8 cellular contexts compared by ENCODE assay signal in the genomic region with DNA sequence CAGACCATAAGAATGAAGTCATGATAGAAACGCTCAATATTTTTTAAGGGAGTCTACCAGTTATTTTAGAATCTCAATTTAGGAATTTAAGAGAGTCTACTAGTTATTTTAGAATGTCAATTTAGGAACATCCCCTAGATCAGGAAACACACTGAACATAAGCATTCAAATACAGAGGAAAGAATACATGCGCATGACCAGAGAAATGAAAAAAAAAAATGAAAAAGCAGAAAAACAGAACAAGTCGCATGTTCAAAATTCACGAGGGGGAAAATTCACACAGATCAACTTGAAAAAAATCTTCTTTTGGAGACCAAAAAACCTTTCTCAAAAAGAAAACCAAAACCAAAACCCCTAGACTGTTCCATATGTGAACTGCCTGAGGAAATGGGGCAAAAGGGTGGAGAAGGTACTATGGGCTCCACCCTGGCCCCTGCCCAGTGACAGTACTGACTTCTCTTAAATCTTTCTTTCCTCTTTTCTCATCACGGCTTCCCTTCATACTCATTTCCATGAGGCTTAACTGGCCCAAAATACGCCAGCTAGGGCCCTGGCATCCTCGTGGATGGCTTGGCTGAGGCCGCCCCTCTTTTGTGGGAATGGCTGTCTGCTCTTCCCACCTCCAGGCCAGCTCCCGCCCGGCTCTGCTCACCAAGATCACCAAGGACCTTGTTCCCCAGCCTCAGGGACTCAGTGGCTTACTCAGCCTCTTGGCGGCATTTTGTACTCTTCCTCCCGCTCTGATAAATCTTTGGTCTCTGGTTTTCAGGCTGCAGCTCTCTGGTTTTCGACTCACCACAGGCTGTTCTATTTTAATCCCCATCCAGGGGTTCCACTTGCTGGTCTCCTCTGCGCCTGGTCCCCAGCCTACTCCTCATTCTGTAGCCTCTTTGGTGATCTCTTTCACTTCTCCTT. TPM values are rescaled to one million over a fixed set of nuclear protein-coding genes. Genes with fewer than 3 reads are reported as not detected.
DNase-seq lines count a peak whose midpoint lies in the region; ATAC-seq and TF ChIP-seq lines count a peak whose summit lies in the region.

No MANE protein-coding gene starts in this region.

- peak overlapping the region; percentile 88 for H3K4me3 Mint-ChIP-seq in T-helper 2 cell treated with Interferon-gamma antibody and Interleukin-4, amounts not matched to agents 5 μg/mL and 100 μg/mL, for 36 hours
- peak overlapping the region; percentile 81 to 93 (median 88) for H3K4me3 Mint-ChIP-seq in immature natural killer cell

- TF ChIP-seq CTCF in SK-N-SH (IDR thresholded peaks at IDR 0.05) = no peak
- TF ChIP-seq CTCF in uterus (IDR thresholded peaks at IDR 0.05) = no peak

- WGBS in SK-N-SH (ENCODE audit: low lambda C conversion rate) = 96% methylated on average over 14 of the region's 14 CpGs
- 85% methylated on average over 14 of the region's 14 CpGs for WGBS in urinary bladder

- POLR2A ChIA-PET in SK-N-SH (lab: Yijun Ruan, JAX) = no interaction called here

- H3K9me3 ChIP-seq in SK-N-SH (no peaks in the 10 kb centered on the region), uterus (no peaks in the 10 kb centered on the region)

- peak overlapping the region; percentile 96 for H3K27ac Mint-ChIP-seq in T-helper 2 cell treated with Interferon-gamma antibody and Interleukin-4, amounts not matched to agents 5 μg/mL and 100 μg/mL, for 36 hours
- H3K27ac Mint-ChIP-seq in immature natural killer cell = peak overlapping the region; percentile 93 to 100 (median 98)

- no peak for TF ChIP-seq EP300 in SK-N-SH (IDR thresholded peaks at IDR 0.05; ENCODE audit: borderline replicate concordance in 1 of 2, low read depth in 1 of 2, low read length in 1 of 2)

- intact Hi-C loops in uterus (cut with DNase I; ENCODE audit: low total_unique reads) = no loop called here

- H3K27ac ChIP-seq in SK-N-SH (ENCODE audit: low read depth in 2 of 2, low read length in 1 of 2) = no peak overlapping the region
- H3K27ac ChIP-seq in urinary bladder (ENCODE audit: low read depth) = peak overlapping the region; percentile 39
- no peak overlapping the region for H3K27ac ChIP-seq in uterus

- peaks cover 0 to 3% of the 10 kb centered on the region in 2 experiments; a peak in 1 of 4 replicates for H3K4me1 ChIP-seq in SK-N-SH (ENCODE audit: control insufficient read depth in 1 of 2, insufficient read depth in 2 of 2, low read depth in 1 of 2, low read length in 1 of 2)
- no peaks in the 10 kb centered on the region for H3K4me1 ChIP-seq in urinary bladder (ENCODE audit: insufficient read depth)
- H3K4me1 ChIP-seq in uterus = peaks cover 0 to 3% of the 10 kb centered on the region in 2 donors

- H3K79me2 ChIP-seq in SK-N-SH (ENCODE audit: insufficient read depth) = peaks cover 82% of the 10 kb centered on the region

- peaks cover 26% of the 10 kb centered on the region for H3K36me3 Mint-ChIP-seq in T-helper 2 cell treated with Interferon-gamma antibody and Interleukin-4, amounts not matched to agents 5 μg/mL and 100 μg/mL, for 36 hours (ENCODE audit: low read depth)
- peaks cover 0 to 6% (median 4%) of the 10 kb centered on the region in 3 donors for H3K36me3 Mint-ChIP-seq in immature natural killer cell

- no peak overlapping the region for H3K4me2 ChIP-seq in SK-N-SH

- no peaks in the 10 kb centered on the region for H3K27me3 ChIP-seq in SK-N-SH (ENCODE audit: insufficient read depth)
- H3K27me3 ChIP-seq in uterus = no peaks in the 10 kb centered on the region

- H3K36me3 ChIP-seq in SK-N-SH (replicated peaks in 1 of 2; ENCODE audit: control insufficient read depth in 1 of 2, insufficient read depth in 2 of 2, low read length in 1 of 2) = no peaks in the 10 kb centered on the region
- H3K36me3 ChIP-seq in urinary bladder (ENCODE audit: insufficient read depth) = no peaks in the 10 kb centered on the region
- H3K36me3 ChIP-seq in uterus = no peaks in the 10 kb centered on the region

- peaks cover 63% of the 10 kb centered on the region for H3K4me1 Mint-ChIP-seq in T-helper 2 cell treated with Interferon-gamma antibody and Interleukin-4, amounts not matched to agents 5 μg/mL and 100 μg/mL, for 36 hours (ENCODE audit: low read depth)
- peaks cover 73 to 81% of the 10 kb centered on the region in 2 donors for H3K4me1 Mint-ChIP-seq in immature natural killer cell

- TF ChIP-seq POLR2A in uterus (IDR thresholded peaks at IDR 0.05) = no peak

- CTCF ChIA-PET in SK-N-SH (lab: Yijun Ruan, JAX) = no interaction called here

- H3K9me2 ChIP-seq in SK-N-SH = no peaks in the 10 kb centered on the region

- DNase-seq in SK-N-SH (no peak), immature natural killer cell (peak; percentile 59 to 63 (median 60)), uterus (no peak), H4 (ENCODE audit: low spot score) (no peak)
- DNase-seq in T-helper 2 cell treated with Interferon-gamma antibody and Interleukin-4, amounts not matched to agents 5 μg/mL and 100 μg/mL, for 36 hours (ENCODE audit: low spot score) = no peak

- H3F3A ChIP-seq in SK-N-SH (replicated peaks; ENCODE audit: insufficient read depth) = peaks cover 18% of the 10 kb centered on the region

- H3K27me3 Mint-ChIP-seq in T-helper 2 cell treated with Interferon-gamma antibody and Interleukin-4, amounts not matched to agents 5 μg/mL and 100 μg/mL, for 36 hours (ENCODE audit: low read depth) = no peaks in the 10 kb centered on the region
- H3K27me3 Mint-ChIP-seq in immature natural killer cell (ENCODE audit: low read depth in 3 of 3) = peaks cover 2 to 5% (median 5%) of the 10 kb centered on the region in 3 donors

- ATAC-seq in SK-N-SH treated with all-trans-retinoic acid at 6 μM for 48 hours (peak; percentile 21; the same call in 2 of the 3 replicates), HG02884 (IDR thresholded peaks at IDR 0.05; ENCODE audit: unreplicated experiment) (peak; percentile 46)

- no peaks in the 10 kb centered on the region for H4K20me1 ChIP-seq in SK-N-SH (ENCODE audit: insufficient read depth)

- no peaks in the 10 kb centered on the region for H3K9me3 Mint-ChIP-seq in T-helper 2 cell treated with Interferon-gamma antibody and Interleukin-4, amounts not matched to agents 5 μg/mL and 100 μg/mL, for 36 hours
- H3K9me3 Mint-ChIP-seq in immature natural killer cell = no peaks in the 10 kb centered on the region

- no peak overlapping the region for H3K9ac ChIP-seq in SK-N-SH

- no peak overlapping the region for H3K4me3 ChIP-seq in SK-N-SH (ENCODE audit: low read depth in 2 of 2, low read length in 1 of 2)
- no peak overlapping the region for H3K4me3 ChIP-seq in urinary bladder (ENCODE audit: low read depth, low read length)
- H3K4me3 ChIP-seq in uterus = no peak overlapping the region

- H2AFZ ChIP-seq in SK-N-SH (ENCODE audit: low read depth) = no peak overlapping the region

- no peak for TF ChIP-seq RAD21 in SK-N-SH (IDR thresholded peaks at IDR 0.05; ENCODE audit: low read length)

TF ChIP-seq in SK-N-SH treated with all-trans-retinoic acid at 6 μM for 48 hours, 23 proteins besides CTCF, POLR2A, EP300 and RAD21 (continues in another document):
- no peak for TF ChIP-seq ZFP30 (CRISPR knock-in tag; IDR thresholded peaks at IDR 0.05)
- no peak for TF ChIP-seq ZNF8 (CRISPR knock-in tag; IDR thresholded peaks at IDR 0.05)
- no peak for TF ChIP-seq ARNTL (CRISPR knock-in tag; IDR thresholded peaks at IDR 0.05; ENCODE audit: borderline replicate concordance, low read depth)
- no peak for TF ChIP-seq TCF4 (CRISPR knock-in tag; IDR thresholded peaks at IDR 0.05; ENCODE audit: borderline replicate concordance)
- TF ChIP-seq CSDC2 (CRISPR knock-in tag; IDR thresholded peaks at IDR 0.05) = no peak
- no peak for TF ChIP-seq ISL1 (CRISPR knock-in tag; IDR thresholded peaks at IDR 0.05)
- no peak for TF ChIP-seq TOX (CRISPR knock-in tag; IDR thresholded peaks at IDR 0.05; ENCODE audit: borderline replicate concordance)
- TF ChIP-seq ZNF70 (CRISPR knock-in tag; IDR thresholded peaks at IDR 0.05) = no peak
- TF ChIP-seq OSR1 (CRISPR knock-in tag; IDR thresholded peaks at IDR 0.05) = no peak

TF ChIP-seq in SK-N-SH, 30 proteins besides CTCF, POLR2A, EP300 and RAD21:
- TF ChIP-seq MEF2A (IDR thresholded peaks at IDR 0.05; ENCODE audit: borderline replicate concordance, low read depth) (no peak), SIN3A (IDR thresholded peaks at IDR 0.05; ENCODE audit: borderline replicate concordance, low read depth, low read length) (no peak), GATA2 (CRISPR knock-in tag; IDR thresholded peaks at IDR 0.05) (no peak), FOSL2 (IDR thresholded peaks at IDR 0.05; ENCODE audit: borderline replicate concordance, low read depth) (no peak), GABPA (IDR thresholded peaks at IDR 0.05; ENCODE audit: low read depth) (no peak), FOXJ3 (CRISPR knock-in tag; IDR thresholded peaks at IDR 0.05) (no peak), TCF12 (IDR thresholded peaks at IDR 0.05) (no peak), SMC3 (IDR thresholded peaks at IDR 0.05; ENCODE audit: low read depth, low read length) (no peak), POLR2AphosphoS5 (IDR thresholded peaks at IDR 0.05; ENCODE audit: low read depth, low read length) (no peak)
- TF ChIP-seq, protein P1, sequence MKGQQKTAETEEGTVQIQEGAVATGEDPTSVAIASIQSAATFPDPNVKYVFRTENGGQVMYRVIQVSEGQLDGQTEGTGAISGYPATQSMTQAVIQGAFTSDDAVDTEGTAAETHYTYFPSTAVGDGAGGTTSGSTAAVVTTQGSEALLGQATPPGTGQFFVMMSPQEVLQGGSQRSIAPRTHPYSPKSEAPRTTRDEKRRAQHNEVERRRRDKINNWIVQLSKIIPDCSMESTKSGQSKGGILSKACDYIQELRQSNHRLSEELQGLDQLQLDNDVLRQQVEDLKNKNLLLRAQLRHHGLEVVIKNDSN (IDR thresholded peaks at IDR 0.05; ENCODE audit: borderline replicate concordance, low read depth) = no peak
- TF ChIP-seq, protein P2, sequence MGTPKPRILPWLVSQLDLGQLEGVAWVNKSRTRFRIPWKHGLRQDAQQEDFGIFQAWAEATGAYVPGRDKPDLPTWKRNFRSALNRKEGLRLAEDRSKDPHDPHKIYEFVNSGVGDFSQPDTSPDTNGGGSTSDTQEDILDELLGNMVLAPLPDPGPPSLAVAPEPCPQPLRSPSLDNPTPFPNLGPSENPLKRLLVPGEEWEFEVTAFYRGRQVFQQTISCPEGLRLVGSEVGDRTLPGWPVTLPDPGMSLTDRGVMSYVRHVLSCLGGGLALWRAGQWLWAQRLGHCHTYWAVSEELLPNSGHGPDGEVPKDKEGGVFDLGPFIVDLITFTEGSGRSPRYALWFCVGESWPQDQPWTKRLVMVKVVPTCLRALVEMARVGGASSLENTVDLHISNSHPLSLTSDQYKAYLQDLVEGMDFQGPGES (IDR thresholded peaks at IDR 0.05; ENCODE audit: low read depth, low read length) = no peak
TF ChIP-seq in SK-N-SH: peak in this region for 0.

RNA-seq across cellular contexts. Expression of a gene that starts 11.2 kb away (rescaled TPM):
- polyA plus RNA-seq in SK-N-SH (2012; rRNA removed) (6.7 and 7.8 TPM in 2 replicates), immature natural killer cell (10 to 100 TPM; 11.5 to 27.5 (median 24.1) TPM), urinary bladder (10.3 TPM)
- polyA plus RNA-seq in SK-N-SH (2012; cell fraction: cytosol; rRNA removed) = 6.2 and 7.0 TPM in 2 replicates
- polyA plus RNA-seq in SK-N-SH (2012; cell fraction: nucleus; rRNA removed) = 3.3 and 5.3 TPM in 2 replicates
- total RNA-seq in urinary bladder (14.2 TPM), uterus (10 to 100 TPM in 1 of 4 donors, 1 to 10 TPM in 3; 3.6 to 17.5 (median 6.8) TPM)
- 12.4 and 17.2 TPM in 2 replicates for total RNA-seq in H4 (2014; rRNA removed; shearing (Covaris generic))

Comparison
In these comparisons a context has a peak if more than half of its experiments do, and no peak if none do; other contexts are left out.
1. DNase-seq: peak in immature natural killer cell (3 of 3); none in SK-N-SH (single experiment), T-helper 2 cell treated with Interferon-gamma antibody and Interleukin-4, amounts not matched to agents 5 μg/mL and 100 μg/mL, for 36 hours (single experiment), uterus (0 of 2) and H4 (single experiment).